ENCODE assay signal across 8 cellular contexts in the genomic region with DNA sequence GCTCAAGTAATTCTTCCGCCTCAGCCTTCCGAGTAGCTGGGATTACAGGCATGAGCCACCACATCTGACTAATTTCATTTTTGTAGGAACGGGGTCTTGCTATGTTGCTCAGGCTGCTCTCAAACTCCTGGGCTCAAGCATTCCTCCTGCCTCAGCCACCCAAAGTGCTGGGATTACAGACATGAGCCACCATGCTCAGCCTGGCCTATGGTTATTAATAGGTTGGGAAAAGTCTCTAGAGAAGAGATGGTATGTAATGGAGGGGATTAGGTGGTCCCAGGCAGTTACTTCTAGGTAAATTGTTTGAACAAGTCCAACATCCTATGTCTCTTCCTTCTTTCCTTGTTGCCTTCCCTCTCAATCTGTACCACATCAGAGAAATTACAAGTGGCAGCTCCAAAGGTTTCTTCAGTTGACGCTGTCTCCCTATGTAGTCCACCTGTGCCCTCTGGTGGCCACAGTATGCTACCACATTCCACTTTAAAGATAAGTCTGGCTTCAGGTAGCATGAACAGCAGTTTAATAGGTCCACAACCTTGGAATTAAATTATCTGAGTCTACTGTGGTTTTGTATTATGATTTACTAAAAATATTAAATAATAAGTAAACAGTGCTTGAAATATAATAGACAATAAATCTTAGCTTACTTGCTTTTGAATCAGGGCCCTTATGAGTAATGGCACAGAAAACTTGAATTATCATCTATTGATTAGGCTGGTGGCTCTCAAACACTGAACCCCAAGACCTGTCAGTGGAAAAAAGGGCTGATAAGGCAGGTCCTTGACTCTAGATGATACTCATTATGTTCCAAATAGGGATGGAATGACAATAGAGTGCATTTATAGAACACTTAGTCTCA. TPM values are rescaled to one million over a fixed set of nuclear protein-coding genes. Genes with fewer than 3 reads are reported as not detected.
DNase-seq lines count a peak whose midpoint lies in the region; ATAC-seq, FAIRE-seq and TF ChIP-seq lines count a peak whose summit lies in the region.

No MANE protein-coding gene starts in this region.

- TF ChIP-seq RAD21 in A549 (conservative IDR thresholded peaks at IDR 0.05 in 1 of 2, IDR thresholded peaks at IDR 0.05 in 1 of 2): peak; percentile 93 to 99

- H3K4me2 ChIP-seq in A549: no peak overlapping the region

- no peaks in the 10 kb centered on the region for H3K27me3 ChIP-seq in dorsolateral prefrontal cortex
- H3K27me3 ChIP-seq in lung (ENCODE audit: control insufficient read depth, insufficient read depth): no peaks in the 10 kb centered on the region

- no peak overlapping the region for H3K4me3 ChIP-seq in A549
- no peak overlapping the region for H3K4me3 ChIP-seq in dorsolateral prefrontal cortex
- no peak overlapping the region for H3K4me3 ChIP-seq in lung

- TF ChIP-seq EP300 in A549 (IDR thresholded peaks at IDR 0.05): no peak

- TF ChIP-seq CTCF in A549 (IDR thresholded peaks at IDR 0.05) (peak; percentile 98), dorsolateral prefrontal cortex (IDR thresholded peaks at IDR 0.05 in 54 of 56, conservative IDR thresholded peaks at IDR 0.05 in 2 of 56; ENCODE audit: low read depth in 1 of 56, partially characterized antibody in 56 of 56) (peak; percentile 78 to 98 (median 91)), lung (IDR thresholded peaks at IDR 0.05; ENCODE audit: control extremely low read depth, extremely low read depth) (peak; percentile 97)

- intact Hi-C loops in dorsolateral prefrontal cortex (cut with DNase I): loop anchor here (2.0 kb wide), 1 partner anchor 156 kb away; no protein-coding TSS in a partner anchor

- peak; percentile 87 to 93 for ATAC-seq in A549
- ATAC-seq in GM18517 (IDR thresholded peaks at IDR 0.05; ENCODE audit: unreplicated experiment): peak; percentile 81
- ATAC-seq in HG03457 (IDR thresholded peaks at IDR 0.05; ENCODE audit: unreplicated experiment): peak; percentile 72
- peak; percentile 59 for ATAC-seq in lung (ENCODE audit: insufficient read depth, low FRiP score)

- H3K36me3 ChIP-seq in lung (ENCODE audit: control insufficient read depth in 2 of 2, insufficient read depth in 2 of 2, low read length in 2 of 2): peaks cover 6 to 8% of the 10 kb centered on the region in 2 donors

- POLR2A ChIA-PET in A549 (lab: Yijun Ruan, JAX): interaction anchor here (0.6 to 1.2 kb wide), 4 partner anchors 10 to 157 kb away, joined by 3 to 6 read pairs (median 4); partner anchors contain the start of genes HMGXB3, SLC26A2 and TIGD6

- no peaks in the 10 kb centered on the region for H3K4me1 ChIP-seq in A549
- H3K4me1 ChIP-seq in lung (ENCODE audit: control insufficient read depth in 2 of 2, insufficient read depth in 2 of 2, low read length in 2 of 2): no peaks in the 10 kb centered on the region

- TF ChIP-seq POLR2A in A549 (IDR thresholded peaks at IDR 0.05; ENCODE audit: low read length): no peak

- FAIRE-seq in A549 (lab: Jason Lieb, UNC): no peak

- no peak overlapping the region for H3K27ac ChIP-seq in A549
- H3K27ac ChIP-seq in dorsolateral prefrontal cortex: no peak overlapping the region
- H3K27ac ChIP-seq in lung (ENCODE audit: low read depth in 1 of 2, low read length in 1 of 2): no peak overlapping the region

- peak; percentile 81 to 82 for DNase-seq in A549 (ENCODE audit: low read depth in 1 of 2, low spot score in 1 of 2)
- peak; percentile 76 for DNase-seq in NCI-H748 (lab: John Stamatoyannopoulos, UW; ENCODE audit: unreplicated experiment)
- DNase-seq in activated CD4-positive, alpha-beta T cell treated with anti-CD3 and anti-CD28 coated beads, Interleukin-2, amount 50 U/mL, for 24 hours (ENCODE audit: low read depth in 1 of 2, low spot score in 1 of 2): peak; percentile 17 to 58
- DNase-seq in dorsolateral prefrontal cortex: peak; percentile 34 to 84 (median 61)
- peak; percentile 66 for DNase-seq in lung (ENCODE audit: low spot score)
- DNase-seq in stimulated activated CD8-positive, alpha-beta memory T cell treated with anti-CD3 and anti-CD28 coated beads, Interleukin-2, amount 100 ng/mL, for 1 hour (ENCODE audit: low read depth in 2 of 2): peak; percentile 32 to 47

- H3K9me3 ChIP-seq in A549 (no peaks in the 10 kb centered on the region), lung (ENCODE audit: control insufficient read depth in 2 of 2, insufficient read depth in 1 of 2, low read length in 1 of 2) (no peaks in the 10 kb centered on the region)

- CTCF ChIA-PET in A549 (lab: Yijun Ruan, JAX): interaction anchor here (0.6 to 8.8 kb wide), 70 partner anchors 8 to 445 kb away, joined by 3 to 507 read pairs (median 5); partner anchors contain the start of genes HMGXB3, SLC26A2 and TIGD6

- 54% methylated on average over 4 of the region's 4 CpGs for WGBS in A549 (ENCODE audit: missing lambda C conversion rate)
- 71 to 73% methylated on average over 4 of the region's 4 CpGs for WGBS in lung, 2 donors

TF ChIP-seq in A549, 52 proteins besides CTCF, POLR2A, EP300 and RAD21:
- TF ChIP-seq NFE2L2 (conservative IDR thresholded peaks at IDR 0.05; ENCODE audit: low read length) (no peak), GATA3 (IDR thresholded peaks at IDR 0.05; ENCODE audit: borderline replicate concordance) (no peak), SMC3 (IDR thresholded peaks at IDR 0.05) (peak; percentile 97)

RNA-seq across cellular contexts. Expression of gene TIGD6, which starts 9.7 kb away (rescaled TPM):
- polyA plus RNA-seq in A549 (2011; rRNA removed) (7.3 and 8.4 TPM in 2 replicates), A549 (2017; fragmentation: RNase III; extraction: RNeasy Plus Mini Kit Qiagen cat#74134 plus additional on column Dnase treatment) (4.2 to 4.4 TPM (median 4.3 TPM) in 3 replicates), lung (1 to 10 TPM; 3.0 to 3.9 TPM)
- 3.7 and 4.2 TPM in 2 replicates for polyA plus RNA-seq in A549 (2012; cell fraction: cytosol; rRNA removed)
- polyA plus RNA-seq in A549 (2012; cell fraction: nucleus; rRNA removed): 2.9 and 4.2 TPM in 2 replicates
- 12.1 and 17.4 TPM in 2 replicates for polyA minus RNA-seq in A549 (2011; rRNA and poly(A)+ RNA removed)
- total RNA-seq in dorsolateral prefrontal cortex (10 to 100 TPM in 1 of 120 experiments, 1 to 10 TPM in 119; 2.6 to 13.1 (median 5.5) TPM), lung (1 to 10 TPM; 4.5 to 5.0 TPM)

RNA-seq across cellular contexts. Expression of gene HMGXB3, which starts 9.8 kb away (rescaled TPM):
- 34.1 and 37.2 TPM in 2 replicates for polyA plus RNA-seq in A549 (2011; rRNA removed)
- polyA plus RNA-seq in A549 (2012; cell fraction: cytosol; rRNA removed): 21.0 and 25.8 TPM in 2 replicates
- polyA plus RNA-seq in A549 (2012; cell fraction: nucleus; rRNA removed): 58.1 and 65.6 TPM in 2 replicates
- 19.6 to 20.5 TPM (median 19.9 TPM) in 3 replicates for polyA plus RNA-seq in A549 (2017; fragmentation: RNase III; extraction: RNeasy Plus Mini Kit Qiagen cat#74134 plus additional on column Dnase treatment)
- polyA minus RNA-seq in A549 (2011; rRNA and poly(A)+ RNA removed): 54.1 and 55.3 TPM in 2 replicates
- 10 to 100 TPM; 21.8 to 41.5 (median 30.5) TPM for total RNA-seq in dorsolateral prefrontal cortex
- 10 to 100 TPM; 39.1 to 42.3 TPM for total RNA-seq in lung
- polyA plus RNA-seq in lung: 10 to 100 TPM; 22.3 to 22.6 TPM

RNA-seq across cellular contexts. Expression of gene SLC26A2, which starts 30.2 kb away (rescaled TPM):
- 23.2 and 31.9 TPM in 2 replicates for polyA plus RNA-seq in A549 (2011; rRNA removed)
- 5.2 and 6.7 TPM in 2 replicates for polyA plus RNA-seq in A549 (2012; cell fraction: cytosol; rRNA removed)
- polyA plus RNA-seq in A549 (2012; cell fraction: nucleus; rRNA removed): 6.1 and 12.5 TPM in 2 replicates
- polyA plus RNA-seq in A549 (2017; fragmentation: RNase III; extraction: RNeasy Plus Mini Kit Qiagen cat#74134 plus additional on column Dnase treatment): 28.4 to 33.5 TPM (median 32.2 TPM) in 3 replicates
- 49.3 and 53.2 TPM in 2 replicates for polyA minus RNA-seq in A549 (2011; rRNA and poly(A)+ RNA removed)
- total RNA-seq in dorsolateral prefrontal cortex: 10 to 100 TPM in 16 of 120 experiments, 1 to 10 TPM in 104; 2.4 to 17.4 (median 6.9) TPM
- 10 to 100 TPM; 21.2 to 25.6 TPM for total RNA-seq in lung
- 1 to 10 TPM; 5.8 to 7.1 TPM for polyA plus RNA-seq in lung

RNA-seq across cellular contexts. Expression of gene PDE6A, which starts 46.2 kb away (rescaled TPM):
- polyA plus RNA-seq in A549 (2011; rRNA removed) (0.30 and 0.35 TPM in 2 replicates), A549 (2017; fragmentation: RNase III; extraction: RNeasy Plus Mini Kit Qiagen cat#74134 plus additional on column Dnase treatment) (0.20 to 0.30 TPM (median 0.28 TPM) in 3 replicates), lung (under 1 TPM; 0.03 to 0.06 TPM)
- 0.15 and 0.23 TPM in 2 replicates for polyA plus RNA-seq in A549 (2012; cell fraction: cytosol; rRNA removed)
- polyA plus RNA-seq in A549 (2012; cell fraction: nucleus; rRNA removed): 0.47 and 0.60 TPM in 2 replicates
- polyA minus RNA-seq in A549 (2011; rRNA and poly(A)+ RNA removed): 0.39 and 0.41 TPM in 2 replicates
- total RNA-seq in dorsolateral prefrontal cortex (under 1 TPM in 9 of 120 experiments, not detected in 111; 0.06 to 0.26 (median 0.15) TPM), lung (under 1 TPM in 1 of 2 donors, not detected in 1; 0.06 TPM)
